Comparison of ENCODE assay signal across 19 cellular contexts in the genomic region with DNA sequence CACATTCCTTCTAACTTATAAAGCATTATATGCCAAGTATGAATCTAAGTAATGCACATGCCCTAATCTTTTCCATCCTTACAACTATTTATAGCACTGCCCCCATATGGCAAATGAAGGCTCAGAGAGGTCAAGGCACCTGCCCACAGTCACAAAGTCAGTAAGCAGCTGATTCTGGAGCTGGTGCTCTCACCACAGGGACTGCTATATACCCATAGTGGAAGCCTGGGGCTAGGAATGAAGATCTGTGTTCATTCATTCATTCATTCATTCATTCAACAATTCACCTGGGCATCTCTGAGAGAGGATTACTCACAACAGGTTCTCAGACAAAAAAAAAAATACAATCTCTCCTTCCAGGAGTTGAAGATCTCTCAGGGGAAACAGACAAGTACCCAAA.
"Had no signal": no experiment of that assay in that cellular context is flagged by ENCODE, and none has a peak within 500 bp of the region (broad histone marks: within the 10 kb centered on the region; RNA-seq: fewer than 3 reads in every experiment).

No MANE protein-coding gene starts in this region.

- H3K79me2 ChIP-seq: hepatocyte had no signal

- ATAC-seq: foreskin keratinocyte; left cardiac atrium; lower lobe of right lung; natural killer cell; right lobe of liver; stimulated activated memory B cell treated with anti-CD40 and anti-IgM and Interleukin-4, amounts not matched to agents 10 μg/mL and 1 μg/mL and 100 μg/mL, for 72 hours had no signal

- H3K36me3 ChIP-seq: left ventricle myocardium inferior, lower lobe of right lung, ovary, right lobe of liver, spleen, upper lobe of left lung, vagina had no signal

- H3K9me3 ChIP-seq: left ventricle myocardium inferior, lower lobe of right lung, ovary, right lobe of liver, spleen, upper lobe of left lung, vagina had no signal

- H3K27ac ChIP-seq: foreskin keratinocyte, hepatocyte, left ventricle myocardium inferior, lower lobe of right lung, ovary, right lobe of liver, spleen, upper lobe of left lung, vagina had no signal

- H3K4me1 ChIP-seq: foreskin keratinocyte, left ventricle myocardium inferior, right lobe of liver had no signal

- H3K27me3 ChIP-seq: foreskin keratinocyte, hepatocyte, ovary, right lobe of liver, upper lobe of left lung, vagina had no signal

- H3K4me2 ChIP-seq: hepatocyte had no signal

- H2AFZ ChIP-seq: hepatocyte had no signal

- FAIRE-seq: colon, kidney had no signal

- H3K4me3 ChIP-seq: hepatocyte, left ventricle myocardium inferior, lower lobe of right lung, ovary, right lobe of liver, spleen, upper lobe of left lung, vagina had no signal

- DNase-seq: foreskin keratinocyte; head of caudate nucleus; kidney; left cardiac atrium; left ventricle myocardium inferior; lower lobe of right lung; natural killer cell; ovary; right lobe of liver; spleen; stimulated activated CD4-positive, alpha-beta T cell treated with anti-CD3 and anti-CD28 coated beads, Interleukin-15, amount 100 ng/mL, for 24 hours; stimulated activated CD4-positive, alpha-beta T cell treated with anti-CD3 and anti-CD28 coated beads, Interleukin-1b, Interleukin-23, amount 100 ng/mL, for 48 hours; stimulated activated CD4-positive, alpha-beta T cell treated with anti-CD3 and anti-CD28 coated beads, Interleukin-4, amount 100 ng/mL, for 24 hours; substantia nigra; upper lobe of left lung had no signal
